20 cellular contexts compared by ENCODE assay signal in the genomic region with DNA sequence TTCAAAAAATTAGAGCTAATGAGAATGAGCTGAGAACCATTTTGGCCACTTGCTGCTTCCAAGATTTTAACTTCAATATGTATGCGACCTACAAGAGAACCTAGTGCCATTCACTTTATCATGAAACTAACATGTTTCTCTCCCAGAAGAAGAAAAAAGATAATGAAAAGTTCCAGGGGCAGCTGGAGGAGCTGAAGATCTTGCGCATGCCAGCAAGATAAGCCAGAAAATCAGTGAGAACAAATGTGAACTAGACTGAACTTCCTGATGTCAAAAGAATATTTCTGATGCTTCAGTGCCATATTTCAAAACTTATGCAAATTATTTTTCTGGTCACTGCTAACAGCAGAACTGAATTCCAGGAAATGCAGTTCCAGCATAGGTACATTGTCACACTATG.
"Had no signal": no experiment of that assay in that cellular context is flagged by ENCODE, and none has a peak within 500 bp of the region (broad histone marks: within the 10 kb centered on the region; RNA-seq: fewer than 3 reads in every experiment).

No MANE protein-coding gene starts in this region.

- ATAC-seq: esophagus mucosa; gastrocnemius medialis; heart right ventricle; naive thymus-derived CD4-positive, alpha-beta T cell; psoas muscle; sciatic nerve; stimulated activated memory B cell treated with anti-CD40 and anti-IgM and Interleukin-4, amounts not matched to agents 10 μg/mL and 1 μg/mL and 100 μg/mL, for 72 hours had no signal

- H3K27ac ChIP-seq: dorsolateral prefrontal cortex, gastrocnemius medialis, heart right ventricle, neutrophil, psoas muscle, spleen, tibial nerve had no signal

- H3K36me3 ChIP-seq: gastrocnemius medialis, heart right ventricle, neutrophil, spleen, tibial nerve had no signal

- H3K4me3 ChIP-seq: dorsolateral prefrontal cortex, gastrocnemius medialis, heart right ventricle, psoas muscle, spleen, tibial nerve had no signal

- H3K9me3 ChIP-seq: gastrocnemius medialis, neutrophil, psoas muscle had no signal

- H3K27me3 ChIP-seq: dorsolateral prefrontal cortex, gastrocnemius medialis, heart right ventricle, neutrophil, spleen, tibial nerve had no signal

- DNase-seq: cortex of kidney; dorsolateral prefrontal cortex; effector CD8-positive, alpha-beta T cell; gastrocnemius medialis; heart right ventricle; hypothalamus; kidney glomerular epithelial cell; naive thymus-derived CD4-positive, alpha-beta T cell; nephron progenitor cell; psoas muscle; retina; spleen; stimulated activated CD4-positive, alpha-beta T cell treated with anti-CD3 and anti-CD28 coated beads, Interleukin-15, amount 100 ng/mL, for 24 hours; stimulated activated CD4-positive, alpha-beta T cell treated with anti-CD3 and anti-CD28 coated beads, Interleukin-1b, Interleukin-23, amount 100 ng/mL, for 48 hours; stimulated activated CD4-positive, alpha-beta T cell treated with anti-CD3 and anti-CD28 coated beads, Interleukin-4, amount 100 ng/mL, for 24 hours had no signal
